8 cellular contexts compared by ENCODE assay signal in genomic region chr7:158587425-158588084, GRCh38. TPM values are rescaled to one million over a fixed set of nuclear protein-coding genes. Genes with fewer than 3 reads are reported as not detected.
DNase-seq lines count a peak whose midpoint lies in the region; ATAC-seq and TF ChIP-seq lines count a peak whose summit lies in the region.

TSS of gene PTPRN2 (minus strand) at chr7:158587823.

- CTCF ChIA-PET in CD4-positive, alpha-beta memory T cell (lab: Charles Lee; ENCODE audit: partially characterized antibody): no interaction called here
- CTCF ChIA-PET in activated CD8-positive, alpha-beta T cell treated with anti-CD3 and anti-CD28 coated beads for 36 hours (lab: Charles Lee): no interaction called here

- H3K9me3 Mint-ChIP-seq in CD4-positive, alpha-beta memory T cell: peaks cover 0 to 17% (median 4%) of the 10 kb centered on the region in 8 donors
- H3K9me3 Mint-ChIP-seq in activated CD8-positive, alpha-beta T cell treated with anti-CD3 and anti-CD28 coated beads for 36 hours: no peaks in the 10 kb centered on the region
- no peaks in the 10 kb centered on the region for H3K9me3 Mint-ChIP-seq in mesothelial cell of epicardium

- H3K4me3 Mint-ChIP-seq in CD4-positive, alpha-beta memory T cell: peak within 1 kb of the TSS in 6 of 8 donors; percentile 31 to 68 (median 62)
- H3K4me3 Mint-ChIP-seq in activated CD8-positive, alpha-beta T cell treated with anti-CD3 and anti-CD28 coated beads for 36 hours: no peak within 1 kb of the TSS
- H3K4me3 Mint-ChIP-seq in mesothelial cell of epicardium: peak within 1 kb of the TSS; percentile 58

- no peak within 1 kb of the TSS for H3K4me3 ChIP-seq in CD4-positive, alpha-beta memory T cell (ENCODE audit: low read length in 2 of 2)
- H3K4me3 ChIP-seq in endocrine pancreas (ENCODE audit: control insufficient read depth, insufficient read depth, low read length) (no peak within 1 kb of the TSS), SJCRH30 (no peak within 1 kb of the TSS)

- peaks cover 0 to 3% of the 10 kb centered on the region in 2 donors for H3K36me3 Mint-ChIP-seq in CD4-positive, alpha-beta memory T cell
- H3K36me3 Mint-ChIP-seq in activated CD8-positive, alpha-beta T cell treated with anti-CD3 and anti-CD28 coated beads for 36 hours (ENCODE audit: low read depth): no peaks in the 10 kb centered on the region
- no peaks in the 10 kb centered on the region for H3K36me3 Mint-ChIP-seq in mesothelial cell of epicardium

- no peak within 1 kb of the TSS for H3K27ac ChIP-seq in CD4-positive, alpha-beta memory T cell (ENCODE audit: low read depth, low read length)
- no peak within 1 kb of the TSS for H3K27ac ChIP-seq in SJCRH30

- H3K9me3 ChIP-seq in CD4-positive, alpha-beta memory T cell (ENCODE audit: control insufficient read depth in 1 of 2, low read length in 2 of 2): no peaks in the 10 kb centered on the region
- no peaks in the 10 kb centered on the region for H3K9me3 ChIP-seq in endocrine pancreas (ENCODE audit: control insufficient read depth, low read length)
- no peaks in the 10 kb centered on the region for H3K9me3 ChIP-seq in SJCRH30 (replicated peaks)

- peaks cover 31 to 37% of the 10 kb centered on the region in 2 donors for H3K27me3 Mint-ChIP-seq in CD4-positive, alpha-beta memory T cell
- peaks cover 49% of the 10 kb centered on the region for H3K27me3 Mint-ChIP-seq in activated CD8-positive, alpha-beta T cell treated with anti-CD3 and anti-CD28 coated beads for 36 hours
- H3K27me3 Mint-ChIP-seq in mesothelial cell of epicardium (ENCODE audit: low read depth): peaks cover 62% of the 10 kb centered on the region

- H3K9ac ChIP-seq in endocrine pancreas (ENCODE audit: control insufficient read depth, insufficient read depth, low read length): peak within 1 kb of the TSS; percentile 30

- POLR2A ChIA-PET in CD4-positive, alpha-beta memory T cell (lab: Charles Lee; ENCODE audit: partially characterized antibody): no interaction called here
- POLR2A ChIA-PET in activated CD8-positive, alpha-beta T cell treated with anti-CD3 and anti-CD28 coated beads for 36 hours (lab: Charles Lee): no interaction called here

- H3K36me3 ChIP-seq in CD4-positive, alpha-beta memory T cell (ENCODE audit: insufficient read depth, low read length): no peaks in the 10 kb centered on the region
- H3K36me3 ChIP-seq in endocrine pancreas (ENCODE audit: control insufficient read depth, insufficient read depth, low read length) (no peaks in the 10 kb centered on the region), SJCRH30 (no peaks in the 10 kb centered on the region)

- peaks cover 32% of the 10 kb centered on the region for H3K27me3 ChIP-seq in CD4-positive, alpha-beta memory T cell (ENCODE audit: insufficient read depth, low read length)
- no peaks in the 10 kb centered on the region for H3K27me3 ChIP-seq in endocrine pancreas (ENCODE audit: control insufficient read depth, insufficient read depth, low read length)
- no peaks in the 10 kb centered on the region; the same call in 1 of the 2 replicates for H3K27me3 ChIP-seq in SJCRH30

- intact Hi-C loops in CD4-positive, alpha-beta memory T cell (cut with micrococcal nuclease): no loop called here
- intact Hi-C loops in activated CD8-positive, alpha-beta T cell treated with anti-CD3 and anti-CD28 coated beads for 36 hours (cut with micrococcal nuclease): no loop called here

- H3K4me1 ChIP-seq in CD4-positive, alpha-beta memory T cell (ENCODE audit: insufficient read depth, low read length): peaks cover 14% of the 10 kb centered on the region
- H3K4me1 ChIP-seq in endocrine pancreas (ENCODE audit: control insufficient read depth, insufficient read depth, low read length) (peaks cover 7% of the 10 kb centered on the region), SJCRH30 (no peaks in the 10 kb centered on the region)

- TF ChIP-seq CTCF in activated CD8-positive, alpha-beta T cell treated with anti-CD3 and anti-CD28 coated beads for 36 hours (IDR thresholded peaks at IDR 0.05): no peak
- no peak for TF ChIP-seq CTCF in mesothelial cell of epicardium (IDR thresholded peaks at IDR 0.05; ENCODE audit: unreplicated experiment)

- DNase-seq in CD4-positive, alpha-beta memory T cell: peak in 4 of 5 donors; percentile 43 to 68 (median 52)
- DNase-seq in NCI-H2227 treated with DMSO at 0.1 percent for 48 hours (lab: John Stamatoyannopoulos, UW): peak; percentile 58
- DNase-seq in activated CD8-positive, alpha-beta T cell treated with anti-CD3 and anti-CD28 coated beads for 36 hours: peak; percentile 55
- peak; percentile 71 to 75 for DNase-seq in mesothelial cell of epicardium (ENCODE audit: low spot score in 2 of 2, unreplicated experiment in 2 of 2)
- peak; percentile 7 to 34 for DNase-seq in stimulated activated CD8-positive, alpha-beta memory T cell treated with anti-CD3 and anti-CD28 coated beads, Interleukin-2, amount 100 ng/mL, for 1 hour (ENCODE audit: low read depth in 2 of 2)
- no peak for DNase-seq in SJCRH30

- peak within 1 kb of the TSS in 1 of 7 donors; percentile 82 for H3K27ac Mint-ChIP-seq in CD4-positive, alpha-beta memory T cell
- no peak within 1 kb of the TSS for H3K27ac Mint-ChIP-seq in activated CD8-positive, alpha-beta T cell treated with anti-CD3 and anti-CD28 coated beads for 36 hours
- no peak within 1 kb of the TSS for H3K27ac Mint-ChIP-seq in mesothelial cell of epicardium

- H3K4me1 Mint-ChIP-seq in CD4-positive, alpha-beta memory T cell: peaks cover 3 to 21% (median 11%) of the 10 kb centered on the region in 4 donors
- peaks cover 6% of the 10 kb centered on the region for H3K4me1 Mint-ChIP-seq in activated CD8-positive, alpha-beta T cell treated with anti-CD3 and anti-CD28 coated beads for 36 hours (ENCODE audit: low read depth)
- peaks cover 3% of the 10 kb centered on the region for H3K4me1 Mint-ChIP-seq in mesothelial cell of epicardium

- ATAC-seq in GM21786 (IDR thresholded peaks at IDR 0.05; ENCODE audit: unreplicated experiment): peak; percentile 70
- ATAC-seq in activated CD8-positive, alpha-beta T cell treated with anti-CD3 and anti-CD28 coated beads for 36 hours: peak; percentile 93

RNA-seq across cellular contexts. Expression of gene PTPRN2, which starts in this region (rescaled TPM):
- 1 to 10 TPM; 1.7 to 1.8 TPM for total RNA-seq in CD4-positive, alpha-beta memory T cell
- polyA plus RNA-seq in CD4-positive, alpha-beta memory T cell: 1 to 10 TPM; 1.9 to 2.6 TPM
- under 1 TPM; 0.49 to 0.65 TPM for total RNA-seq in activated CD8-positive, alpha-beta T cell treated with anti-CD3 and anti-CD28 coated beads for 36 hours
- total RNA-seq in mesothelial cell of epicardium: 2.1 to 2.2 TPM (median 2.2 TPM) in 3 replicates
- 3.8 and 6.0 TPM in 2 replicates for total RNA-seq in SJCRH30 (2014; rRNA removed; shearing (Covaris generic))

Comparison
In these comparisons a context has a peak if more than half of its experiments do, and no peak if none do; other contexts are left out.
1. Peak in DNase-seq and ATAC-seq in activated CD8-positive, alpha-beta T cell treated with anti-CD3 and anti-CD28 coated beads for 36 hours; RNA of the gene not detected or under 1 TPM.
2. DNase-seq: peak in CD4-positive, alpha-beta memory T cell (4 of 5), NCI-H2227 treated with DMSO at 0.1 percent for 48 hours (single experiment), mesothelial cell of epicardium (2 of 2) and stimulated activated CD8-positive, alpha-beta memory T cell treated with anti-CD3 and anti-CD28 coated beads, Interleukin-2, amount 100 ng/mL, for 1 hour (2 of 2); none in SJCRH30 (0 of 2).